32 cellular contexts compared by ENCODE assay signal in genomic region chr4:110359076-110359475, GRCh38.
"Had no signal": no experiment of that assay in that cellular context is flagged by ENCODE, and none has a peak within 500 bp of the region (broad histone marks: within the 10 kb centered on the region; RNA-seq: fewer than 3 reads in every experiment).

No MANE protein-coding gene starts in this region.

- H2AFZ ChIP-seq: neural progenitor cell, parathyroid adenoma had no signal

- H3K4me3 ChIP-seq: neural progenitor cell, ovary, psoas muscle, right lobe of liver, sigmoid colon, skin epidermis, smooth muscle cell, spleen, suprapubic skin, testis, tibial artery, transverse colon, upper lobe of right lung, uterus had no signal

- DNase-seq: natural killer cell; occipital lobe; ovary; posterior cingulate gyrus; psoas muscle; right cardiac atrium; right lobe of liver; sigmoid colon; spleen; stimulated activated CD4-positive, alpha-beta T cell treated with anti-CD3 and anti-CD28 coated beads, Interleukin-12 subunit alpha, Interleukin-12 subunit beta, amount 100 ng/mL, for 4 hours; stimulated activated CD4-positive, alpha-beta T cell treated with anti-CD3 and anti-CD28 coated beads, Interleukin-1b, Interleukin-23, amount 100 ng/mL, for 48 hours; stimulated activated CD4-positive, alpha-beta T cell treated with anti-CD3 and anti-CD28 coated beads, Interleukin-4, amount 100 ng/mL, for 1 hour; stimulated activated CD4-positive, alpha-beta T cell treated with anti-CD3 and anti-CD28 coated beads, Interleukin-4, amount 100 ng/mL, for 4 hours; stimulated activated CD8-positive, alpha-beta memory T cell treated with anti-CD3 and anti-CD28 coated beads, Interleukin-4, amount 100 ng/mL, for 48 hours; stimulated activated naive CD4-positive, alpha-beta T cell; stimulated activated naive CD8-positive, alpha-beta T cell treated with anti-CD3 and anti-CD28 coated beads, Interleukin-15, amount 100 ng/mL, for 72 hours; stimulated activated naive CD8-positive, alpha-beta T cell treated with anti-CD3 and anti-CD28 coated beads, Interleukin-15, Interleukin-2, amounts not matched to agents 100 U/mL and 50 U/mL, for 24 hours; substantia nigra; testis; tibial artery; transverse colon; upper lobe of right lung; uterus had no signal

- H3K36me3 Mint-ChIP-seq: natural killer cell; neural progenitor cell; stimulated activated memory B cell treated with anti-CD40 and anti-IgM and Interleukin-4, amounts not matched to agents 10 μg/mL and 1 μg/mL and 100 μg/mL, for 72 hours; type B pancreatic cell had no signal

- H3K4me2 ChIP-seq: neural progenitor cell, smooth muscle cell had no signal

- H3K4me1 Mint-ChIP-seq: neural progenitor cell; stimulated activated memory B cell treated with anti-CD40 and anti-IgM and Interleukin-4, amounts not matched to agents 10 μg/mL and 1 μg/mL and 100 μg/mL, for 72 hours; stimulated activated naive CD8-positive, alpha-beta T cell treated with anti-CD3 and anti-CD28 coated beads, Interleukin-15, amount 100 ng/mL, for 72 hours had no signal

- H3K36me3 ChIP-seq: neural progenitor cell, ovary, right lobe of liver, sigmoid colon, spleen, suprapubic skin, tibial artery, transverse colon, upper lobe of right lung, uterus had no signal

- H3K27ac ChIP-seq: neural progenitor cell, ovary, parathyroid adenoma, psoas muscle, right lobe of liver, sigmoid colon, skin epidermis, spleen, suprapubic skin, testis, tibial artery, transverse colon, upper lobe of right lung, uterus had no signal

- H3K27me3 ChIP-seq: neural progenitor cell, ovary, right lobe of liver, sigmoid colon, spleen, suprapubic skin, testis, tibial artery, transverse colon, upper lobe of right lung, uterus had no signal

- H3K79me2 ChIP-seq: parathyroid adenoma had no signal

- H3K4me3 Mint-ChIP-seq: natural killer cell; nephron; neural progenitor cell; stimulated activated memory B cell treated with anti-CD40 and anti-IgM and Interleukin-4, amounts not matched to agents 10 μg/mL and 1 μg/mL and 100 μg/mL, for 72 hours; stimulated activated naive CD8-positive, alpha-beta T cell treated with anti-CD3 and anti-CD28 coated beads, Interleukin-15, amount 100 ng/mL, for 72 hours; type B pancreatic cell had no signal

- H3K9me3 Mint-ChIP-seq: nephron; stimulated activated memory B cell treated with anti-CD40 and anti-IgM and Interleukin-4, amounts not matched to agents 10 μg/mL and 1 μg/mL and 100 μg/mL, for 72 hours; stimulated activated naive CD8-positive, alpha-beta T cell treated with anti-CD3 and anti-CD28 coated beads, Interleukin-15, amount 100 ng/mL, for 72 hours; type B pancreatic cell had no signal

- H3K9me3 ChIP-seq: ovary, psoas muscle, right lobe of liver, sigmoid colon, spleen, suprapubic skin, testis, tibial artery, transverse colon, upper lobe of right lung, uterus had no signal

- H3K4me1 ChIP-seq: neural progenitor cell, parathyroid adenoma, psoas muscle, right lobe of liver, sigmoid colon, spleen, suprapubic skin, testis, tibial artery, transverse colon, upper lobe of right lung, uterus had no signal

- H3K9ac ChIP-seq: neural progenitor cell, parathyroid adenoma had no signal

- H3K27me3 Mint-ChIP-seq: stimulated activated memory B cell treated with anti-CD40 and anti-IgM and Interleukin-4, amounts not matched to agents 10 μg/mL and 1 μg/mL and 100 μg/mL, for 72 hours; stimulated activated naive CD8-positive, alpha-beta T cell treated with anti-CD3 and anti-CD28 coated beads, Interleukin-15, amount 100 ng/mL, for 72 hours; type B pancreatic cell had no signal

- H3K27ac Mint-ChIP-seq: natural killer cell; nephron; neural progenitor cell; progenitor cell of endocrine pancreas; stimulated activated memory B cell treated with anti-CD40 and anti-IgM and Interleukin-4, amounts not matched to agents 10 μg/mL and 1 μg/mL and 100 μg/mL, for 72 hours; stimulated activated naive CD8-positive, alpha-beta T cell treated with anti-CD3 and anti-CD28 coated beads, Interleukin-15, amount 100 ng/mL, for 72 hours; type B pancreatic cell had no signal
